In genomic region chr18:7273301-7273911, GRCh38 we compare ENCODE assay signal across 9 cellular contexts. TPM values are rescaled to one million over a fixed set of nuclear protein-coding genes. Genes with fewer than 3 reads are reported as not detected.
DNase-seq lines count a peak whose midpoint lies in the region; ATAC-seq and TF ChIP-seq lines count a peak whose summit lies in the region.
"Had no signal": no experiment of that assay in that cellular context is flagged by ENCODE, and none has a peak within 500 bp of the region (broad histone marks: within the 10 kb centered on the region; RNA-seq: fewer than 3 reads in every experiment).

No MANE protein-coding gene starts in this region.

- no peak overlapping the region for H3K27ac Mint-ChIP-seq in activated T-cell treated with anti-CD3 and anti-CD28 coated beads, Interleukin-2, amount 50 U/mL, for 24 hours

- H3K36me3 Mint-ChIP-seq in activated T-cell treated with anti-CD3 and anti-CD28 coated beads, Interleukin-2, amount 50 U/mL, for 24 hours (ENCODE audit: low read depth), result no peaks in the 10 kb centered on the region

- WGBS in prostate gland, result 41% methylated on average over 12 of the region's 12 CpGs

- no peak for TF ChIP-seq CTCF in prostate gland (IDR thresholded peaks at IDR 0.05)

- ATAC-seq in GM19397 (IDR thresholded peaks at IDR 0.05; ENCODE audit: unreplicated experiment), result no peak

- no peaks in the 10 kb centered on the region for H3K27me3 ChIP-seq in BLaER1 treated with 17β-estradiol and CSF1 and Interleukin-3, amounts not matched to agents 10 nM and 100 nM
- no peaks in the 10 kb centered on the region for H3K27me3 ChIP-seq in prostate gland (replicated peaks; ENCODE audit: insufficient read depth)

- no peaks in the 10 kb centered on the region for H3K36me3 ChIP-seq in BLaER1 treated with 17β-estradiol and CSF1 and Interleukin-3, amounts not matched to agents 10 nM and 100 nM
- H3K36me3 ChIP-seq in prostate gland, result no peaks in the 10 kb centered on the region

- no peaks in the 10 kb centered on the region for H3K4me1 Mint-ChIP-seq in activated T-cell treated with anti-CD3 and anti-CD28 coated beads, Interleukin-2, amount 50 U/mL, for 24 hours (ENCODE audit: low read depth)

- H3K27me3 Mint-ChIP-seq in activated T-cell treated with anti-CD3 and anti-CD28 coated beads, Interleukin-2, amount 50 U/mL, for 24 hours, result peaks cover 2% of the 10 kb centered on the region

- H3K4me3 Mint-ChIP-seq in activated T-cell treated with anti-CD3 and anti-CD28 coated beads, Interleukin-2, amount 50 U/mL, for 24 hours, result no peak overlapping the region

- H3K9me3 Mint-ChIP-seq in activated T-cell treated with anti-CD3 and anti-CD28 coated beads, Interleukin-2, amount 50 U/mL, for 24 hours, result peaks cover 7% of the 10 kb centered on the region

- peak overlapping the region in 8 of 11 experiments; percentile 4 to 70 (median 56); a peak in 14 of 22 replicates for H3K4me2 ChIP-seq in BLaER1 treated with 17β-estradiol and CSF1 and Interleukin-3, amounts not matched to agents 10 nM and 100 nM

- peak overlapping the region in 4 of 11 experiments; percentile 2 to 20 (median 10); a peak in 3 of 22 replicates for H3K9ac ChIP-seq in BLaER1 treated with 17β-estradiol and CSF1 and Interleukin-3, amounts not matched to agents 10 nM and 100 nM

- H3K4me1 ChIP-seq in BLaER1 treated with 17β-estradiol and CSF1 and Interleukin-3, amounts not matched to agents 10 nM and 100 nM, result peaks cover 0 to 27% (median 16%) of the 10 kb centered on the region in 10 experiments; a peak in 15 of 20 replicates
- H3K4me1 ChIP-seq in prostate gland (replicated peaks), result no peaks in the 10 kb centered on the region

- no peak overlapping the region for H3K4me3 ChIP-seq in BLaER1 treated with 17β-estradiol and CSF1 and Interleukin-3, amounts not matched to agents 10 nM and 100 nM
- H3K4me3 ChIP-seq in prostate gland, result no peak overlapping the region

- H4K20me1 ChIP-seq in BLaER1 treated with 17β-estradiol and CSF1 and Interleukin-3, amounts not matched to agents 10 nM and 100 nM, result no peaks in the 10 kb centered on the region

- intact Hi-C loops in head of caudate nucleus (cut with DNase I) (loop anchor here (2.0 to 5.0 kb wide), 2 partner anchors 293 to 1209 kb away; partner anchors contain the start of gene PTPRM), prostate gland (cut with DNase I) (loop anchor here (10.0 kb wide), 3 partner anchors 181 to 1111 kb away; no protein-coding TSS in a partner anchor)

- DNase-seq in SKM-1 (lab: John Stamatoyannopoulos, UW; ENCODE audit: unreplicated experiment) (peak; percentile 69), head of caudate nucleus (peak in 22 of 42 donors; percentile 2 to 52 (median 16)), prostate gland (ENCODE audit: low spot score) (peak; percentile 9), NCI-H1930 (lab: John Stamatoyannopoulos, UW) (no peak)
- no peak for DNase-seq in activated T-cell treated with anti-CD3 and anti-CD28 coated beads, Interleukin-2, amount 50 U/mL, for 24 hours
- DNase-seq in activated CD4-positive, alpha-beta T cell treated with anti-CD3 and anti-CD28 coated beads, Interleukin-2, amount 50 U/mL, for 48 hours, result no peak
- DNase-seq: activated effector memory CD4-positive, alpha-beta T cell treated with Interleukin-2 at 50 U/mL for 16 hours had no signal

- TF ChIP-seq POLR2A in prostate gland (IDR thresholded peaks at IDR 0.05), result no peak

- peak overlapping the region in 8 of 11 experiments; percentile 22 to 69 (median 46); a peak in 16 of 22 replicates for H3K27ac ChIP-seq in BLaER1 treated with 17β-estradiol and CSF1 and Interleukin-3, amounts not matched to agents 10 nM and 100 nM
- H3K27ac ChIP-seq in prostate gland, result peak overlapping the region in 1 of 2 donors; percentile 45

- no peaks in the 10 kb centered on the region for H3K9me3 ChIP-seq in BLaER1 treated with 17β-estradiol and CSF1 and Interleukin-3, amounts not matched to agents 10 nM and 100 nM (replicated peaks in 1 of 11)
- H3K9me3 ChIP-seq in prostate gland, result no peaks in the 10 kb centered on the region

RNA-seq across cellular contexts. Expression of gene LRRC30, which starts 42.5 kb away (rescaled TPM):
- total RNA-seq in prostate gland, result not detected

Comparison
In these comparisons a context has a peak if more than half of its experiments do, and no peak if none do; other contexts are left out.
1. DNase-seq: peak in SKM-1 (single experiment), head of caudate nucleus (22 of 42) and prostate gland (single experiment); none in activated T-cell treated with anti-CD3 and anti-CD28 coated beads, Interleukin-2, amount 50 U/mL, for 24 hours (single experiment), activated CD4-positive, alpha-beta T cell treated with anti-CD3 and anti-CD28 coated beads, Interleukin-2, amount 50 U/mL, for 48 hours (0 of 2) and NCI-H1930 (0 of 2).